Comparison of ENCODE assay signal across 1 cellular context in the genomic region with DNA sequence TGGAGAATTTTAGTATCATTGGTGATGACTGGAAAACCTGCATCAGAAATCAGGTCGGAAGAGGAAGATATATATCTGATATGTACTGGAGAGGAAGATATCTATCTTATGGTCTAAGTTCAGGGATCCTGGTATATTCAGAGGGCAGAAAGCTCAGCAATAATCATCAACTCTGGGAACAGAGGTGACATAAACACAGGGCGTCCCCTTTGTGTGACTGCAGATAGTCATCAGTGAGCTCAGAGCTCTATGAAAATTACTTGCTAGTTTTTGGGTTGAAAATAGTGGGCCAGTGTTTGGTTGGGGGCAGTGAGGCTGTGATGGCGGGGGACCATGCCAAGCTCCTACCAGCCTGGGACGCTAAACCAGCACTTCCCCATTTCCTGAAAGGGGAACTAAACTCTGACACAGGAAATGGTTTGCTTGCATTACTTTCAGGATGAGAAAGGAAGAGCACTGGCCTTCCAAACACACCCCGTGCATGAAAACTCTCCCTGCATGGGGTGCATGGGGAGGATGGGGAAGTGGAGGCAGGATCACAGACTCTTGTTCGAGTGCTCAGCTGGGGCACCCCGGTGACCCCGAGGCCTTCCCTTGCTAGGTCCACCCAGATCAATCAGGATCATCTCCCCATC.
TF ChIP-seq lines count a peak whose summit lies in the region.

No MANE protein-coding gene starts in this region.

TF ChIP-seq in K562, 482 proteins besides CTCF, POLR2A, EP300 and RAD21:
- TF ChIP-seq GABPA (tag; conservative IDR thresholded peaks at IDR 0.05; ENCODE audit: low read depth), result peak; percentile 60
- no peak for TF ChIP-seq BRCA1 (IDR thresholded peaks at IDR 0.05)
- no peak for TF ChIP-seq BRCA1 (CRISPR knock-in tag; IDR thresholded peaks at IDR 0.05)
- peak; percentile 95 for TF ChIP-seq SPI1 (IDR thresholded peaks at IDR 0.05; ENCODE audit: borderline replicate concordance, low read depth, low read length)
- TF ChIP-seq RB1 (IDR thresholded peaks at IDR 0.05; ENCODE audit: low read depth), result no peak
- TF ChIP-seq HNRNPLL (IDR thresholded peaks at IDR 0.05; ENCODE audit: low read depth, low read length, poor library complexity, severe bottlenecking), result no peak
- no peak for TF ChIP-seq NR2C2 (CRISPR knock-in tag; IDR thresholded peaks at IDR 0.05)
- peak; percentile 88 for TF ChIP-seq NR2C2 (tag; IDR thresholded peaks at IDR 0.05)
- TF ChIP-seq NONO (IDR thresholded peaks at IDR 0.05; ENCODE audit: low read depth in 2 of 2, low read length in 1 of 2), result no peak
- no peak for TF ChIP-seq ERF (CRISPR knock-in tag; IDR thresholded peaks at IDR 0.05)
- TF ChIP-seq, protein P1, sequence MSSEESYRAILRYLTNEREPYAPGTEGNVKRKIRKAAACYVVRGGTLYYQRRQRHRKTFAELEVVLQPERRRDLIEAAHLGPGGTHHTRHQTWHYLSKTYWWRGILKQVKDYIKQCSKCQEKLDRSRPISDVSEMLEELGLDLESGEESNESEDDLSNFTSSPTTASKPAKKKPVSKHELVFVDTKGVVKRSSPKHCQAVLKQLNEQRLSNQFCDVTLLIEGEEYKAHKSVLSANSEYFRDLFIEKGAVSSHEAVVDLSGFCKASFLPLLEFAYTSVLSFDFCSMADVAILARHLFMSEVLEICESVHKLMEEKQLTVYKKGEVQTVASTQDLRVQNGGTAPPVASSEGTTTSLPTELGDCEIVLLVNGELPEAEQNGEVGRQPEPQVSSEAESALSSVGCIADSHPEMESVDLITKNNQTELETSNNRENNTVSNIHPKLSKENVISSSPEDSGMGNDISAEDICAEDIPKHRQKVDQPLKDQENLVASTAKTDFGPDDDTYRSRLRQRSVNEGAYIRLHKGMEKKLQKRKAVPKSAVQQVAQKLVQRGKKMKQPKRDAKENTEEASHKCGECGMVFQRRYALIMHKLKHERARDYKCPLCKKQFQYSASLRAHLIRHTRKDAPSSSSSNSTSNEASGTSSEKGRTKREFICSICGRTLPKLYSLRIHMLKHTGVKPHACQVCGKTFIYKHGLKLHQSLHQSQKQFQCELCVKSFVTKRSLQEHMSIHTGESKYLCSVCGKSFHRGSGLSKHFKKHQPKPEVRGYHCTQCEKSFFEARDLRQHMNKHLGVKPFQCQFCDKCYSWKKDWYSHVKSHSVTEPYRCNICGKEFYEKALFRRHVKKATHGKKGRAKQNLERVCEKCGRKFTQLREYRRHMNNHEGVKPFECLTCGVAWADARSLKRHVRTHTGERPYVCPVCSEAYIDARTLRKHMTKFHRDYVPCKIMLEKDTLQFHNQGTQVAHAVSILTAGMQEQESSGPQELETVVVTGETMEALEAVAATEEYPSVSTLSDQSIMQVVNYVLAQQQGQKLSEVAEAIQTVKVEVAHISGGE (CRISPR knock-in tag; IDR thresholded peaks at IDR 0.05), result peak in 1 of 3 experiments; percentile 50; a peak in 1 of 6 replicates
- no peak for TF ChIP-seq NR2C1 (IDR thresholded peaks at IDR 0.05)
- TF ChIP-seq NR2C1 (tag; IDR thresholded peaks at IDR 0.05), result peak; percentile 70
